In genomic region chr10:86191686-86192085, GRCh38 we compare ENCODE assay signal across 30 cellular contexts.
"Had no signal": no experiment of that assay in that cellular context is flagged by ENCODE, and none has a peak within 500 bp of the region (broad histone marks: within the 10 kb centered on the region; RNA-seq: fewer than 3 reads in every experiment).

No MANE protein-coding gene starts in this region.

- ATAC-seq: activated CD4-positive, CD25-positive, alpha-beta regulatory T cell treated with anti-CD3 and anti-CD28 coated beads, Interleukin-2, amount 50 U/mL, for 24 hours; activated CD8-positive, alpha-beta T cell treated with anti-CD3 and anti-CD28 coated beads for 36 hours; activated naive CD4-positive, alpha-beta T cell treated with anti-CD3 and anti-CD28 coated beads, Interleukin-2, amount 50 U/mL, for 72 hours; activated T-cell treated with anti-CD3 and anti-CD28 coated beads, Interleukin-2, amount 50 U/mL, for 4 hours; activated T-helper 17 cell treated with anti-CD3 and anti-CD28 coated beads, Interleukin-2, amount 50 U/mL, for 72 hours; body of pancreas; gastroesophageal sphincter; SK-N-SH treated with all-trans-retinoic acid at 6 μM for 48 hours; T-helper 17 cell had no signal

- H3K4me3 ChIP-seq: body of pancreas, colonic mucosa, esophagus squamous epithelium, gastroesophageal sphincter had no signal

- H3K27ac ChIP-seq: body of pancreas, colonic mucosa, epithelial cell of prostate, esophagus squamous epithelium, gastroesophageal sphincter, WERI-Rb-1 had no signal

- H3K27me3 ChIP-seq: body of pancreas, colonic mucosa, esophagus squamous epithelium had no signal

- DNase-seq: activated B cell treated with CpG ODN at 0.5 μM for 24 hours; activated CD4-positive, alpha-beta T cell treated with anti-CD3 and anti-CD28 coated beads for 48 hours; activated CD4-positive, alpha-beta T cell treated with anti-CD3 and anti-CD28 coated beads, Interleukin-2, amount 50 U/mL, for 1 hour; activated CD4-positive, alpha-beta T cell treated with anti-CD3 and anti-CD28 coated beads, Interleukin-2, amount 50 U/mL, for 48 hours; activated CD8-positive, alpha-beta memory T cell treated with anti-CD3 and anti-CD28 coated beads for 24 hours; activated CD8-positive, alpha-beta T cell treated with anti-CD3 and anti-CD28 coated beads for 36 hours; activated gamma-delta T cell; activated naive CD4-positive, alpha-beta T cell; activated naive CD4-positive, alpha-beta T cell treated with anti-CD3 and anti-CD28 coated beads, Interleukin-2, amount 10 ng/mL, durations not matched to agents 7 days and 5 days; activated naive CD8-positive, alpha-beta T cell treated with anti-CD3 and anti-CD28 coated beads, Interleukin-2, amount 10 ng/mL, durations not matched to agents 7 days and 5 days; activated T-cell treated with anti-CD3 and anti-CD28 coated beads, Interleukin-2, amount 50 U/mL, for 4 hours; amniotic stem cell; aorta; body of pancreas; central memory CD4-positive, alpha-beta T cell; cerebellar nuclear complex; colonic mucosa; effector CD8-positive, alpha-beta T cell; esophagus squamous epithelium; foreskin melanocyte; T-helper 1 cell; T-helper 17 cell; T1000; WERI-Rb-1 had no signal

- H3K9me3 ChIP-seq: body of pancreas, colonic mucosa, esophagus squamous epithelium had no signal

- H3K36me3 ChIP-seq: colonic mucosa, esophagus squamous epithelium, gastroesophageal sphincter, WERI-Rb-1 had no signal

- H3K4me1 ChIP-seq: body of pancreas, colonic mucosa, esophagus squamous epithelium, gastroesophageal sphincter had no signal
